Comparison of ENCODE assay signal across 9 cellular contexts in genomic region chr7:127251458-127252379, GRCh38. TPM values are rescaled to one million over a fixed set of nuclear protein-coding genes. Genes with fewer than 3 reads are reported as not detected.
A peak's percentile ranks its signal among the peaks of the same experiment; 100 is the strongest.
DNase-seq lines count a peak whose midpoint lies in the region; ATAC-seq and TF ChIP-seq lines count a peak whose summit lies in the region.
"Had no signal": no experiment of that assay in that cellular context is flagged by ENCODE, and none has a peak within 500 bp of the region (broad histone marks: within the 10 kb centered on the region; RNA-seq: fewer than 3 reads in every experiment).

No MANE protein-coding gene starts in this region.

- TF ChIP-seq EP300 in upper lobe of left lung (IDR thresholded peaks at IDR 0.05): no peak

- H3K27me3 ChIP-seq in upper lobe of left lung: peaks cover 0 to 32% (median 21%) of the 10 kb centered on the region in 4 donors

- no peak for TF ChIP-seq POLR2A in upper lobe of left lung (IDR thresholded peaks at IDR 0.05)

- H3K9me3 Mint-ChIP-seq in chondrocyte (ENCODE audit: low read depth): no peaks in the 10 kb centered on the region
- H3K9me3 Mint-ChIP-seq in mesothelial cell of epicardium: no peaks in the 10 kb centered on the region

- TF ChIP-seq CTCF in chondrocyte (IDR thresholded peaks at IDR 0.05) (no peak), mesothelial cell of epicardium (IDR thresholded peaks at IDR 0.05; ENCODE audit: unreplicated experiment) (no peak), upper lobe of left lung (IDR thresholded peaks at IDR 0.05) (no peak)

- peak overlapping the region; percentile 87 for H3K4me3 Mint-ChIP-seq in chondrocyte (ENCODE audit: unreplicated experiment)
- H3K4me3 Mint-ChIP-seq in mesothelial cell of epicardium: peak overlapping the region; percentile 60

- H3K4me1 Mint-ChIP-seq in chondrocyte (ENCODE audit: low read depth) (peaks cover 10% of the 10 kb centered on the region), mesothelial cell of epicardium (peaks cover 10% of the 10 kb centered on the region)

- ATAC-seq in upper lobe of left lung (ENCODE audit: low FRiP score in 2 of 2) (no peak), GM19463 (IDR thresholded peaks at IDR 0.05; ENCODE audit: unreplicated experiment) (no peak)

- H3K36me3 ChIP-seq in upper lobe of left lung: no peaks in the 10 kb centered on the region

- DNase-seq in NCI-H1092 treated with DMSO at 0.1 percent for 48 hours (lab: John Stamatoyannopoulos, UW): peak; percentile 55
- DNase-seq in NCI-H1092 (lab: John Stamatoyannopoulos, UW): no peak
- DNase-seq in NCI-H69 (lab: John Stamatoyannopoulos, UW): peak; percentile 50
- DNase-seq in chondrocyte (ENCODE audit: low spot score): no peak
- peak in 1 of 2 experiments; percentile 43 for DNase-seq in mesothelial cell of epicardium (ENCODE audit: low spot score in 2 of 2, unreplicated experiment in 2 of 2)
- DNase-seq in upper lobe of left lung: peak in 1 of 2 donors; percentile 72
- DNase-seq in NCI-H2196 treated with DMSO at 0.1 percent for 48 hours (lab: John Stamatoyannopoulos, UW; ENCODE audit: unreplicated experiment): no peak

- H3K27ac Mint-ChIP-seq in chondrocyte (ENCODE audit: unreplicated experiment) (no peak overlapping the region), mesothelial cell of epicardium (no peak overlapping the region)

- H3K36me3 Mint-ChIP-seq in chondrocyte (ENCODE audit: low read depth) (no peaks in the 10 kb centered on the region), mesothelial cell of epicardium (no peaks in the 10 kb centered on the region)

- H3K9me3 ChIP-seq in upper lobe of left lung: no peaks in the 10 kb centered on the region

- H3K27me3 Mint-ChIP-seq in chondrocyte (ENCODE audit: low read depth) (peaks cover 73% of the 10 kb centered on the region), mesothelial cell of epicardium (ENCODE audit: low read depth) (peaks cover 93% of the 10 kb centered on the region)

- H3K4me1 ChIP-seq in upper lobe of left lung: peaks cover 18 to 30% (median 21%) of the 10 kb centered on the region in 4 donors

- 1 to 2% methylated on average over 31 to 68 of the region's 81 CpGs for WGBS in upper lobe of left lung, 2 donors

- no peak overlapping the region for H3K27ac ChIP-seq in upper lobe of left lung
- H3K27ac ChIP-seq: C4-2B had no signal

- H3K4me3 ChIP-seq in upper lobe of left lung: peak overlapping the region in 3 of 4 donors; percentile 64 to 91 (median 75)

RNA-seq across cellular contexts. Expression of gene GRM8, which starts 1.0 kb away (rescaled TPM):
- total RNA-seq in chondrocyte: not detected in 3 replicates
- total RNA-seq in mesothelial cell of epicardium: 0.52 to 1.1 TPM (median 1.0 TPM) in 3 replicates
- 1 to 10 TPM in 2 of 6 donors, under 1 TPM in 1, not detected in 3; 0.49 to 6.5 (median 1.8) TPM for total RNA-seq in upper lobe of left lung

Comparison
In these comparisons a context has a peak if more than half of its experiments do, and no peak if none do; other contexts are left out.
1. DNase-seq: peak in NCI-H1092 treated with DMSO at 0.1 percent for 48 hours (single experiment) and NCI-H69 (single experiment); none in NCI-H1092 (single experiment), chondrocyte (single experiment) and NCI-H2196 treated with DMSO at 0.1 percent for 48 hours (single experiment).